15 cellular contexts compared by ENCODE assay signal in genomic region chr11:44731685-44732411, GRCh38. TPM values are rescaled to one million over a fixed set of nuclear protein-coding genes. Genes with fewer than 3 reads are reported as not detected.
DNase-seq lines count a peak whose midpoint lies in the region; ATAC-seq and TF ChIP-seq lines count a peak whose summit lies in the region.
"Had no signal": no experiment of that assay in that cellular context is flagged by ENCODE, and none has a peak within 500 bp of the region (broad histone marks: within the 10 kb centered on the region; RNA-seq: fewer than 3 reads in every experiment).

No MANE protein-coding gene starts in this region.

- peak overlapping the region in 4 of 5 experiments; percentile 44 to 98 (median 58) for H3K4me3 Mint-ChIP-seq in brain
- H3K4me3 Mint-ChIP-seq in stimulated activated naive B cell treated with anti-CD40 and anti-IgM and Interleukin-4, amounts not matched to agents 10 μg/mL and 1 μg/mL and 100 μg/mL, for 72 hours = no peak overlapping the region
- H3K4me3 Mint-ChIP-seq: activated naive CD8-positive, alpha-beta T cell had no signal

- peaks cover 12% of the 10 kb centered on the region for H3K27me3 Mint-ChIP-seq in brain
- H3K27me3 Mint-ChIP-seq in stimulated activated naive B cell treated with anti-CD40 and anti-IgM and Interleukin-4, amounts not matched to agents 10 μg/mL and 1 μg/mL and 100 μg/mL, for 72 hours = peaks cover 31 to 76% of the 10 kb centered on the region in 2 donors
- H3K27me3 Mint-ChIP-seq: activated naive CD8-positive, alpha-beta T cell had no signal

- H4K91ac ChIP-seq in mesenchymal stem cell (ENCODE audit: low read length) = no peak overlapping the region

- peaks cover 0 to 5% (median 0%) of the 10 kb centered on the region in 5 experiments for H3K9me3 Mint-ChIP-seq in brain
- H3K9me3 Mint-ChIP-seq in stimulated activated naive B cell treated with anti-CD40 and anti-IgM and Interleukin-4, amounts not matched to agents 10 μg/mL and 1 μg/mL and 100 μg/mL, for 72 hours = no peaks in the 10 kb centered on the region

- 42 to 59% (median 50%) methylated on average over 10 to 11 of the region's 11 CpGs for WGBS in heart left ventricle, 4 donors
- WGBS in mesenchymal stem cell = 73% methylated on average over 11 of the region's 11 CpGs

- no peaks in the 10 kb centered on the region for H3K9me3 ChIP-seq in heart left ventricle
- H3K9me3 ChIP-seq in mesenchymal stem cell (ENCODE audit: control insufficient read depth, low read length) = peaks cover 9% of the 10 kb centered on the region

- no peak overlapping the region for H3K4me2 ChIP-seq in mesenchymal stem cell (ENCODE audit: low read length, poor library complexity, severe bottlenecking)

- no peak overlapping the region for H3K18ac ChIP-seq in mesenchymal stem cell (ENCODE audit: low read depth in 1 of 2, low read length in 2 of 2)

- DNase-seq in heart left ventricle (no peak), cardiac septum (ENCODE audit: low spot score) (no peak), mesenchymal stem cell (peak; percentile 24), retina (no peak)
- DNase-seq in central memory CD4-positive, alpha-beta T cell = no peak
- no peak for DNase-seq in stimulated activated naive B cell treated with anti-CD40 and anti-IgM and Interleukin-4, amounts not matched to agents 10 μg/mL and 1 μg/mL and 100 μg/mL, for 72 hours
- DNase-seq: ACHN; activated T-cell treated with anti-CD3 and anti-CD28 coated beads, Interleukin-2, amount 50 U/mL, for 1 hour; NCI-H1930; NK-92 treated with Interleukin-12 subunit alpha and Interleukin-12 subunit beta, amount 100 ng/mL, for 24 hours had no signal

- peaks cover 22% of the 10 kb centered on the region for H3K36me3 Mint-ChIP-seq in brain
- H3K36me3 Mint-ChIP-seq in stimulated activated naive B cell treated with anti-CD40 and anti-IgM and Interleukin-4, amounts not matched to agents 10 μg/mL and 1 μg/mL and 100 μg/mL, for 72 hours = no peaks in the 10 kb centered on the region
- H3K36me3 Mint-ChIP-seq: activated naive CD8-positive, alpha-beta T cell had no signal

- H3K27ac Mint-ChIP-seq in brain = peak overlapping the region in 4 of 5 experiments; percentile 66 to 97 (median 93)
- H3K27ac Mint-ChIP-seq in stimulated activated naive B cell treated with anti-CD40 and anti-IgM and Interleukin-4, amounts not matched to agents 10 μg/mL and 1 μg/mL and 100 μg/mL, for 72 hours = no peak overlapping the region
- H3K27ac Mint-ChIP-seq: activated naive CD8-positive, alpha-beta T cell had no signal

- intact Hi-C loops in heart left ventricle (cut with DNase I) = loop anchor here in 2 of 10 donors (5.0 to 10.0 kb wide), 2 partner anchors 40 to 167 kb away; partner anchors contain the start of gene CD82 (in 1 of the 2)
- intact Hi-C loops in cardiac septum (cut with DNase I) = loop anchor here (2.0 kb wide), 1 partner anchor 15 kb away; no protein-coding TSS in a partner anchor

- no peak overlapping the region for H3K9ac ChIP-seq in mesenchymal stem cell (ENCODE audit: low read length)

- no peak overlapping the region for H3K4ac ChIP-seq in mesenchymal stem cell (ENCODE audit: low read depth in 1 of 2, low read length in 2 of 2)

- no peak overlapping the region for H2AFZ ChIP-seq in mesenchymal stem cell (ENCODE audit: low read depth, low read length)

- H2BK120ac ChIP-seq in mesenchymal stem cell (ENCODE audit: low read depth, low read length) = no peak overlapping the region

- H3K36me3 ChIP-seq in heart left ventricle (peaks cover 0 to 7% (median 0%) of the 10 kb centered on the region in 9 donors), mesenchymal stem cell (ENCODE audit: control insufficient read depth in 1 of 2, insufficient read depth in 2 of 2, low read depth in 1 of 2, low read length in 2 of 2) (no peaks in the 10 kb centered on the region)

- H2BK5ac ChIP-seq in mesenchymal stem cell (ENCODE audit: low read depth, low read length, poor library complexity, severe bottlenecking) = no peak overlapping the region

- H2BK12ac ChIP-seq in mesenchymal stem cell (ENCODE audit: low read length in 2 of 2) = no peak overlapping the region

- no peak for TF ChIP-seq POLR2A in heart left ventricle (IDR thresholded peaks at IDR 0.05)

- H2AK5ac ChIP-seq in mesenchymal stem cell (ENCODE audit: low read length, severe bottlenecking) = no peak overlapping the region

- H3K4me3 ChIP-seq in heart left ventricle (no peak overlapping the region), mesenchymal stem cell (ENCODE audit: insufficient read depth in 1 of 2, low read depth in 1 of 2, low read length in 2 of 2) (no peak overlapping the region)

- H3K27ac ChIP-seq in heart left ventricle (peak overlapping the region in 10 of 12 donors; percentile 19 to 96 (median 58)), mesenchymal stem cell (ENCODE audit: low read length, poor library complexity, severe bottlenecking) (no peak overlapping the region)

- H3K4me1 ChIP-seq in heart left ventricle = peaks cover 0 to 81% (median 61%) of the 10 kb centered on the region in 12 donors
- peaks cover 10% of the 10 kb centered on the region for H3K4me1 ChIP-seq in mesenchymal stem cell (ENCODE audit: control insufficient read depth, insufficient read depth, low read depth, low read length)

- H2BK15ac ChIP-seq in mesenchymal stem cell (ENCODE audit: low read depth, poor library complexity, severe bottlenecking) = no peak overlapping the region

- H3K4me1 Mint-ChIP-seq in brain = peaks cover 90% of the 10 kb centered on the region
- peaks cover 6 to 15% of the 10 kb centered on the region in 2 donors for H3K4me1 Mint-ChIP-seq in stimulated activated naive B cell treated with anti-CD40 and anti-IgM and Interleukin-4, amounts not matched to agents 10 μg/mL and 1 μg/mL and 100 μg/mL, for 72 hours

- TF ChIP-seq CTCF in heart left ventricle (IDR thresholded peaks at IDR 0.05) = no peak
- TF ChIP-seq CTCF in brain (conservative IDR thresholded peaks at IDR 0.05) = no peak

- no peak overlapping the region for H4K8ac ChIP-seq in mesenchymal stem cell (ENCODE audit: low read length)

- no peak overlapping the region for H3K14ac ChIP-seq in mesenchymal stem cell (ENCODE audit: low read length in 2 of 2)

- ATAC-seq in heart left ventricle = no peak
- ATAC-seq in stimulated activated naive B cell treated with anti-CD40 and anti-IgM and Interleukin-4, amounts not matched to agents 10 μg/mL and 1 μg/mL and 100 μg/mL, for 72 hours (replicated peaks) = no peak
- ATAC-seq in GM18520 (IDR thresholded peaks at IDR 0.05; ENCODE audit: unreplicated experiment) = no peak

- H3K79me1 ChIP-seq in mesenchymal stem cell (replicated peaks; ENCODE audit: low read length, poor library complexity, severe bottlenecking) = no peaks in the 10 kb centered on the region

- H3K23ac ChIP-seq in mesenchymal stem cell (ENCODE audit: low read length in 2 of 2) = no peak overlapping the region

- H3K27me3 ChIP-seq in heart left ventricle (peaks cover 0 to 18% (median 0%) of the 10 kb centered on the region in 9 donors), mesenchymal stem cell (ENCODE audit: control insufficient read depth in 1 of 2, insufficient read depth in 1 of 2, low read length in 2 of 2) (peaks cover 86 to 87% of the 10 kb centered on the region in 2 experiments)

RNA-seq across cellular contexts. Expression of gene TSPAN18, which starts 5.1 kb away (rescaled TPM):
- total RNA-seq in heart left ventricle = 100 to 1,000 TPM in 4 of 9 donors, 10 to 100 TPM in 5; 47.6 to 151 (median 90.6) TPM
- polyA plus RNA-seq in heart left ventricle = 10 to 100 TPM; 40.0 to 60.4 TPM
- total RNA-seq in cardiac septum = 153 TPM
- 3.3 TPM for polyA plus RNA-seq in brain (ENCODE audit: insufficient read depth, low read depth, low replicate concordance)
- polyA plus RNA-seq in mesenchymal stem cell (2013, experiment 1 of 2) = 7.4 TPM
- 7.2 TPM for polyA plus RNA-seq in mesenchymal stem cell (2013, experiment 2 of 2)
- total RNA-seq: bronchial epithelial cell had no signal
- polyA plus RNA-seq: keratinocyte had no signal

Comparison
In these comparisons a context has a peak if more than half of its experiments do, and no peak if none do; other contexts are left out.
1. H3K4me3 Mint-ChIP-seq: peak in brain (4 of 5); none in stimulated activated naive B cell treated with anti-CD40 and anti-IgM and Interleukin-4, amounts not matched to agents 10 μg/mL and 1 μg/mL and 100 μg/mL, for 72 hours (0 of 2).